ENCODE assay signal across 32 cellular contexts in genomic region chr19:6626764-6627163, GRCh38. TPM values are rescaled to one million over a fixed set of nuclear protein-coding genes. Genes with fewer than 3 reads are reported as not detected.
"Had no signal": no experiment of that assay in that cellular context is flagged by ENCODE, and none has a peak within 500 bp of the region (broad histone marks: within the 10 kb centered on the region; RNA-seq: fewer than 3 reads in every experiment).

No MANE protein-coding gene starts in this region.

- FAIRE-seq: RCC 7860 had no signal

- H3K4me3 ChIP-seq: ascending aorta, cardiac muscle cell, PC-9 had no signal

- H3K4me2 ChIP-seq: KMS-11, PC-9 had no signal

- H3K27ac ChIP-seq: ascending aorta, cardiac muscle cell, KMS-11, PC-9, RWPE1, WERI-Rb-1 had no signal

- H3K27me3 ChIP-seq: ascending aorta, cardiac muscle cell had no signal

- DNase-seq: activated CD4-positive, alpha-beta T cell treated with anti-CD3 and anti-CD28 coated beads, Interleukin-2, amount 10 ng/mL, durations not matched to agents 24 days and 14 days; activated CD4-positive, alpha-beta T cell treated with anti-CD3 and anti-CD28 coated beads, Interleukin-2, amount 50 U/mL, for 4 hours; activated CD8-positive, alpha-beta memory T cell treated with anti-CD3 and anti-CD28 coated beads, Interleukin-2, amount 50 U/mL, for 4 hours; activated effector memory CD4-positive, alpha-beta T cell treated with Interleukin-2 at 50 U/mL for 16 hours; activated naive CD4-positive, alpha-beta T cell treated with anti-CD3 and anti-CD28 coated beads, Interleukin-2, amount 50 U/mL, for 16 hours; activated naive CD8-positive, alpha-beta T cell treated with anti-CD3 and anti-CD28 coated beads, Interleukin-2, amount 10 ng/mL, durations not matched to agents 7 days and 5 days; activated T-cell treated with anti-CD3 and anti-CD28 coated beads for 4 hours; activated T-cell treated with anti-CD3 and anti-CD28 coated beads, Interleukin-2, amount 50 U/mL, for 4 hours; amygdala; MM.1S; MV-4-11; NCI-H1092; NCI-H1417; NCI-H146; NCI-H187; NCI-H2081; NCI-H226; NCI-H446 treated with DMSO at 0.1 percent for 48 hours; NCI-H524; PC-9; SW 1271; T-helper 1 cell; T-helper 2 cell; T1000; WERI-Rb-1 had no signal

- H3K36me3 ChIP-seq: ascending aorta, cardiac muscle cell, WERI-Rb-1 had no signal

- H2AFZ ChIP-seq: PC-9 had no signal

- ATAC-seq: activated T-cell treated with anti-CD3 and anti-CD28 coated beads, Interleukin-2, amount 50 U/mL, for 4 hours; Right ventricle myocardium inferior had no signal

- H3K9ac ChIP-seq: KMS-11 had no signal

- H3K9me3 ChIP-seq: ascending aorta had no signal

- H3K4me1 ChIP-seq: ascending aorta had no signal

RNA-seq across cellular contexts. Expression of gene CD70, which starts 35.8 kb away (rescaled TPM):
- total RNA-seq: ascending aorta, cardiac muscle cell, PC-9, Right ventricle myocardium inferior had no signal
- polyA plus RNA-seq: cardiac muscle cell had no signal

RNA-seq across cellular contexts. Expression of gene TNFSF14, which starts 43.2 kb away (rescaled TPM):
- total RNA-seq: cardiac muscle cell, LHCN-M2 had no signal
- polyA plus RNA-seq: cardiac muscle cell had no signal
